11 cellular contexts compared by ENCODE assay signal in genomic region chr15:68672781-68673205, GRCh38.
DNase-seq lines count a peak whose midpoint lies in the region; ATAC-seq and TF ChIP-seq lines count a peak whose summit lies in the region.
"Had no signal": no experiment of that assay in that cellular context is flagged by ENCODE, and none has a peak within 500 bp of the region (broad histone marks: within the 10 kb centered on the region; RNA-seq: fewer than 3 reads in every experiment).

No MANE protein-coding gene starts in this region.

- ATAC-seq in GM21526 (IDR thresholded peaks at IDR 0.05; ENCODE audit: low FRiP score, unreplicated experiment): no peak
- no peak for ATAC-seq in GM21786 (IDR thresholded peaks at IDR 0.05; ENCODE audit: unreplicated experiment)
- no peak for ATAC-seq in psoas muscle
- ATAC-seq: CD8-positive, alpha-beta T cell had no signal

- intact Hi-C loops in cardiac septum (cut with DNase I) (loop anchor here (1.0 to 5.0 kb wide), 2 partner anchors 95 to 113 kb away; partner anchors contain the start of gene CORO2B), psoas muscle (cut with DNase I) (loop anchor here (2.0 to 10.0 kb wide), 4 partner anchors 95 to 368 kb away; partner anchors contain the start of gene CORO2B (in 1 of the 2))

- peak; percentile 54 for DNase-seq in cardiac septum (ENCODE audit: low spot score)
- no peak for DNase-seq in right atrium auricular region (ENCODE audit: low spot score)
- DNase-seq in NCI-H82 (lab: John Stamatoyannopoulos, UW): peak; percentile 80
- DNase-seq in fibroblast of the aortic adventitia (ENCODE audit: low read depth): peak; percentile 16
- DNase-seq in type B pancreatic cell (ENCODE audit: extremely low spot score, unreplicated experiment): no peak
- DNase-seq in psoas muscle: no peak
- DNase-seq: activated CD4-positive, alpha-beta T cell treated with anti-CD3 and anti-CD28 coated beads, Interleukin-2, amount 50 U/mL, for 4 hours; CD8-positive, alpha-beta T cell; Peyer's patch had no signal

- H3K9me3 Mint-ChIP-seq in type B pancreatic cell: no peaks in the 10 kb centered on the region
- H3K9me3 Mint-ChIP-seq: CD8-positive, alpha-beta T cell had no signal

- no peak overlapping the region for H3K27ac Mint-ChIP-seq in type B pancreatic cell
- H3K27ac Mint-ChIP-seq: CD8-positive, alpha-beta T cell had no signal

- H3K4me1 Mint-ChIP-seq in type B pancreatic cell (ENCODE audit: unreplicated experiment): peaks cover 6% of the 10 kb centered on the region

- no peak overlapping the region for H3K27ac ChIP-seq in right atrium auricular region
- no peak overlapping the region for H3K27ac ChIP-seq in psoas muscle
- H3K27ac ChIP-seq: Peyer's patch had no signal

- peaks cover 9% of the 10 kb centered on the region for H3K27me3 Mint-ChIP-seq in type B pancreatic cell

- WGBS in psoas muscle, 3 donors: 83 to 90% (median 84%) methylated on average over 4 of the region's 4 CpGs

- H3K4me3 ChIP-seq in right atrium auricular region: no peak overlapping the region
- no peak overlapping the region for H3K4me3 ChIP-seq in fibroblast of the aortic adventitia (ENCODE audit: low read depth, low read length)
- no peak overlapping the region for H3K4me3 ChIP-seq in psoas muscle
- H3K4me3 ChIP-seq: Peyer's patch had no signal

- H3K4me1 ChIP-seq in right atrium auricular region: peaks cover 0 to 9% of the 10 kb centered on the region in 2 donors
- no peaks in the 10 kb centered on the region for H3K4me1 ChIP-seq in psoas muscle

- H3K27me3 ChIP-seq in right atrium auricular region (no peaks in the 10 kb centered on the region), psoas muscle (ENCODE audit: insufficient read depth in 3 of 3, low read length in 2 of 3) (no peaks in the 10 kb centered on the region)
- H3K27me3 ChIP-seq: Peyer's patch had no signal

- H3K9me3 ChIP-seq in right atrium auricular region (no peaks in the 10 kb centered on the region), psoas muscle (no peaks in the 10 kb centered on the region)
- H3K9me3 ChIP-seq: Peyer's patch had no signal

- H3K4me3 Mint-ChIP-seq in type B pancreatic cell: no peak overlapping the region
- H3K4me3 Mint-ChIP-seq: CD8-positive, alpha-beta T cell had no signal

- H3K36me3 ChIP-seq in right atrium auricular region (no peaks in the 10 kb centered on the region), psoas muscle (ENCODE audit: insufficient read depth in 1 of 2, low read depth in 1 of 2) (no peaks in the 10 kb centered on the region)
- H3K36me3 ChIP-seq: Peyer's patch had no signal

- peak in 1 of 2 donors; percentile 39 for TF ChIP-seq CTCF in right atrium auricular region (IDR thresholded peaks at IDR 0.05)
- TF ChIP-seq CTCF in fibroblast of the aortic adventitia (IDR thresholded peaks at IDR 0.05; ENCODE audit: insufficient read depth, low read length): peak; percentile 49
- peak; percentile 39 for TF ChIP-seq CTCF in type B pancreatic cell (conservative IDR thresholded peaks at IDR 0.05)
- TF ChIP-seq CTCF in psoas muscle (IDR thresholded peaks at IDR 0.05): no peak

- no peaks in the 10 kb centered on the region for H3K36me3 Mint-ChIP-seq in type B pancreatic cell
- H3K36me3 Mint-ChIP-seq: CD8-positive, alpha-beta T cell had no signal

Comparison
In these comparisons a context has a peak if more than half of its experiments do, and no peak if none do; other contexts are left out.
1. DNase-seq: peak in cardiac septum (single experiment), NCI-H82 (single experiment) and fibroblast of the aortic adventitia (single experiment); none in right atrium auricular region (single experiment), type B pancreatic cell (single experiment) and psoas muscle (0 of 2).